In the genomic region with DNA sequence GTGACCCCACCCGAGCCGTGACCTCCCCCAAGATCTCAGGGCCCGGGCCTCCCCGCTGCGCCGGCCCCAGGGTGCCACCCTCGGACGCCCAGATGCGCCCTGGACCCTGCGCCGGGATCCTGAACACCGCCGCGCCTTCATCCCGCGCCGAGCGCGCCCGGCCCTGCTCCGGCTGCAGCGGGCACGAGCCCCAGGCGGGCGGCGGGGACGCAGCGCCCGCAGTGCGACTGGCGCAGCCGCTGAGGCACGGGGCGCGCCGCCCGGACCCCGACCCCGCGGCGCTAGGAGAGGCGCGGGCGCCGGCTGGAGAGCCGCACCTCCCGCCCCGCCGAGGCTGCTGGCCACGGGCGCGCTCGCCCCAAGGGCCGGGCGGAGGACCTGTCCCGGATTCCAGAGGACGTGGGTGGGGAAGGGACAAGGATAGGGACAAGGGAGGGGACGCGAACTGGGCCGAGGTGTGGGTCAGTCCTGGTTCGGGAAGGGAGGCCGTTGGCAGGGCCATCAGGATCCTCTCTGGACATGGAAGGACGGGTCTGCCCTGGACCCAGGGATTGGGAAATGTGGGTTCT, we compare ENCODE assay signal across 8 cellular contexts.
DNase-seq lines count a peak whose midpoint lies in the region; ATAC-seq lines count a peak whose summit lies in the region.

No MANE protein-coding gene starts in this region.

- H3K27ac Mint-ChIP-seq in stimulated activated effector memory CD8-positive, alpha-beta T cell treated with anti-CD3 and anti-CD28 coated beads, Interleukin-12 subunit alpha, Interleukin-12 subunit beta, amount 100 ng/mL, for 72 hours, result peak overlapping the region; percentile 80

- peaks cover 28% of the 10 kb centered on the region for H3K36me3 Mint-ChIP-seq in stimulated activated effector memory CD8-positive, alpha-beta T cell treated with anti-CD3 and anti-CD28 coated beads, Interleukin-12 subunit alpha, Interleukin-12 subunit beta, amount 100 ng/mL, for 72 hours

- DNase-seq in DMS 273 (lab: John Stamatoyannopoulos, UW; ENCODE audit: unreplicated experiment), result peak; percentile 50
- DNase-seq in DMS 273 treated with DMSO at 0.1 percent for 48 hours (lab: John Stamatoyannopoulos, UW), result no peak
- peak; percentile 63 for DNase-seq in activated CD8-positive, alpha-beta memory T cell treated with anti-CD3 and anti-CD28 coated beads, Interleukin-2, amount 50 U/mL, for 48 hours
- peak; percentile 13 to 68 for DNase-seq in stimulated activated effector memory CD8-positive, alpha-beta T cell treated with anti-CD3 and anti-CD28 coated beads, Interleukin-12 subunit alpha, Interleukin-12 subunit beta, amount 100 ng/mL, for 72 hours (ENCODE audit: low spot score in 2 of 2)
- no peak for DNase-seq in NCI-H774 (lab: John Stamatoyannopoulos, UW)
- no peak for DNase-seq in MV-4-11 (lab: John Stamatoyannopoulos, UW)

- H3K4me3 ChIP-seq in iPS-11a (ENCODE audit: low read depth, low read length), result peak overlapping the region; percentile 33

- peaks cover 57% of the 10 kb centered on the region for H3K4me1 Mint-ChIP-seq in stimulated activated effector memory CD8-positive, alpha-beta T cell treated with anti-CD3 and anti-CD28 coated beads, Interleukin-12 subunit alpha, Interleukin-12 subunit beta, amount 100 ng/mL, for 72 hours

- no peaks in the 10 kb centered on the region for H3K9me3 Mint-ChIP-seq in stimulated activated effector memory CD8-positive, alpha-beta T cell treated with anti-CD3 and anti-CD28 coated beads, Interleukin-12 subunit alpha, Interleukin-12 subunit beta, amount 100 ng/mL, for 72 hours

- no peak for ATAC-seq in stimulated activated effector memory CD8-positive, alpha-beta T cell treated with anti-CD3 and anti-CD28 coated beads, Interleukin-12 subunit alpha, Interleukin-12 subunit beta, amount 100 ng/mL, for 72 hours
- ATAC-seq in GM19455 (IDR thresholded peaks at IDR 0.05; ENCODE audit: unreplicated experiment), result no peak

- H3K4me3 Mint-ChIP-seq in stimulated activated effector memory CD8-positive, alpha-beta T cell treated with anti-CD3 and anti-CD28 coated beads, Interleukin-12 subunit alpha, Interleukin-12 subunit beta, amount 100 ng/mL, for 72 hours, result peak overlapping the region; percentile 73

Comparison
In these comparisons a context has a peak if more than half of its experiments do, and no peak if none do; other contexts are left out.
1. DNase-seq: peak in DMS 273 (single experiment), activated CD8-positive, alpha-beta memory T cell treated with anti-CD3 and anti-CD28 coated beads, Interleukin-2, amount 50 U/mL, for 48 hours (single experiment) and stimulated activated effector memory CD8-positive, alpha-beta T cell treated with anti-CD3 and anti-CD28 coated beads, Interleukin-12 subunit alpha, Interleukin-12 subunit beta, amount 100 ng/mL, for 72 hours (2 of 2); none in DMS 273 treated with DMSO at 0.1 percent for 48 hours (single experiment), NCI-H774 (single experiment) and MV-4-11 (single experiment).